ENCODE assay signal across 1 cellular context in genomic region chr6:28673800-28674671, GRCh38.
TF ChIP-seq lines count a peak whose summit lies in the region.

No MANE protein-coding gene starts in this region.

TF ChIP-seq in HepG2, 621 proteins besides CTCF, POLR2A, EP300 and RAD21 (continued from another document and continues in another):
- TF ChIP-seq ATF5 (CRISPR knock-in tag; IDR thresholded peaks at IDR 0.05; ENCODE audit: low read depth): no peak
- TF ChIP-seq NFRKB (IDR thresholded peaks at IDR 0.05): no peak
- TF ChIP-seq CEBPZ (IDR thresholded peaks at IDR 0.05; ENCODE audit: low read length): no peak
- peak; percentile 28 for TF ChIP-seq ZFY (CRISPR knock-in tag; IDR thresholded peaks at IDR 0.05)
- TF ChIP-seq POLR2AphosphoS2 (IDR thresholded peaks at IDR 0.05; ENCODE audit: low read depth, low read length): no peak
- no peak for TF ChIP-seq RFX1 (IDR thresholded peaks at IDR 0.05)
- no peak for TF ChIP-seq ZNF367 (CRISPR knock-in tag; IDR thresholded peaks at IDR 0.05; ENCODE audit: borderline replicate concordance)
- TF ChIP-seq ATRX (CRISPR knock-in tag; IDR thresholded peaks at IDR 0.05; ENCODE audit: borderline replicate concordance): no peak
- TF ChIP-seq ZNF317 (CRISPR knock-in tag; IDR thresholded peaks at IDR 0.05): no peak
- TF ChIP-seq TBX3 (IDR thresholded peaks at IDR 0.05; ENCODE audit: borderline replicate concordance): no peak
- peak; percentile 78; the same call in 1 of the 2 replicates for TF ChIP-seq ZMYM2 (CRISPR knock-in tag; IDR thresholded peaks at IDR 0.05)
- peak; percentile 79; the same call in 1 of the 2 replicates for TF ChIP-seq ARID3A (IDR thresholded peaks at IDR 0.05; ENCODE audit: low read depth, low read length)
- TF ChIP-seq ZNF749 (CRISPR knock-in tag; IDR thresholded peaks at IDR 0.05; ENCODE audit: borderline replicate concordance): peak; percentile 66; the same call in 1 of the 2 replicates
- TF ChIP-seq ZFP90 (CRISPR knock-in tag; IDR thresholded peaks at IDR 0.05; ENCODE audit: borderline replicate concordance): 0 out of 2 replicates have a peak, but pooled peaks have one; percentile 36
- TF ChIP-seq SMARCE1 (IDR thresholded peaks at IDR 0.05; ENCODE audit: borderline replicate concordance): no peak
- TF ChIP-seq ATF3 (CRISPR knock-in tag; IDR thresholded peaks at IDR 0.05): no peak; the same call in 1 of the 2 replicates
- TF ChIP-seq ZNF761 (CRISPR knock-in tag; conservative IDR thresholded peaks at IDR 0.05): no peak
- TF ChIP-seq ZNF841 (CRISPR knock-in tag; IDR thresholded peaks at IDR 0.05; ENCODE audit: borderline replicate concordance): no peak
- TF ChIP-seq RELA (CRISPR knock-in tag; IDR thresholded peaks at IDR 0.05): no peak
- no peak for TF ChIP-seq REL (CRISPR knock-in tag; conservative IDR thresholded peaks at IDR 0.05)
- no peak for TF ChIP-seq RBM39 (IDR thresholded peaks at IDR 0.05; ENCODE audit: low read depth, low read length, poor library complexity, severe bottlenecking)
- TF ChIP-seq SIN3B (IDR thresholded peaks at IDR 0.05; ENCODE audit: low read length): no peak
- no peak for TF ChIP-seq AGO2 (optimal IDR thresholded peaks at IDR 0.05; ENCODE audit: low read depth, low read length)
- TF ChIP-seq, protein P1, sequence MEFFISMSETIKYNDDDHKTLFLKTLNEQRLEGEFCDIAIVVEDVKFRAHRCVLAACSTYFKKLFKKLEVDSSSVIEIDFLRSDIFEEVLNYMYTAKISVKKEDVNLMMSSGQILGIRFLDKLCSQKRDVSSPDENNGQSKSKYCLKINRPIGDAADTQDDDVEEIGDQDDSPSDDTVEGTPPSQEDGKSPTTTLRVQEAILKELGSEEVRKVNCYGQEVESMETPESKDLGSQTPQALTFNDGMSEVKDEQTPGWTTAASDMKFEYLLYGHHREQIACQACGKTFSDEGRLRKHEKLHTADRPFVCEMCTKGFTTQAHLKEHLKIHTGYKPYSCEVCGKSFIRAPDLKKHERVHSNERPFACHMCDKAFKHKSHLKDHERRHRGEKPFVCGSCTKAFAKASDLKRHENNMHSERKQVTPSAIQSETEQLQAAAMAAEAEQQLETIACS (CRISPR knock-in tag; IDR thresholded peaks at IDR 0.05): no peak
- peak; percentile 58 for TF ChIP-seq TEAD3 (CRISPR knock-in tag; optimal IDR thresholded peaks at IDR 0.05; ENCODE audit: borderline replicate concordance)
- peak; percentile 56 for TF ChIP-seq JARID2 (CRISPR knock-in tag; IDR thresholded peaks at IDR 0.05; ENCODE audit: insufficient replicate concordance)
- TF ChIP-seq HOXA3 (CRISPR knock-in tag; IDR thresholded peaks at IDR 0.05): peak; percentile 27; the same call in 1 of the 2 replicates
- TF ChIP-seq CBX2 (IDR thresholded peaks at IDR 0.05; ENCODE audit: low read depth, low read length): no peak
- 0 out of 2 replicates have a peak, but pooled peaks have one; percentile 41 for TF ChIP-seq CBX2 (CRISPR knock-in tag; IDR thresholded peaks at IDR 0.05; ENCODE audit: low read depth)
- TF ChIP-seq SOX13 (IDR thresholded peaks at IDR 0.05): 0 out of 2 replicates have a peak, but pooled peaks have one; percentile 32
- peak in 1 of 2 experiments; percentile 14; a peak in 1 of 4 replicates for TF ChIP-seq SOX13 (CRISPR knock-in tag; conservative IDR thresholded peaks at IDR 0.05 in 1 of 2, IDR thresholded peaks at IDR 0.05 in 1 of 2)
- TF ChIP-seq RARA (CRISPR knock-in tag; IDR thresholded peaks at IDR 0.05): no peak
- no peak for TF ChIP-seq RFX5 (IDR thresholded peaks at IDR 0.05; ENCODE audit: low read depth, low read length)
- 0 out of 2 replicates have a peak, but pooled peaks have one; percentile 59 for TF ChIP-seq HNF1B (CRISPR knock-in tag; IDR thresholded peaks at IDR 0.05)
- TF ChIP-seq ZNF274 (CRISPR knock-in tag; IDR thresholded peaks at IDR 0.05): no peak
- TF ChIP-seq ZNF510 (CRISPR knock-in tag; IDR thresholded peaks at IDR 0.05; ENCODE audit: low read depth): no peak
- TF ChIP-seq, protein P2, sequence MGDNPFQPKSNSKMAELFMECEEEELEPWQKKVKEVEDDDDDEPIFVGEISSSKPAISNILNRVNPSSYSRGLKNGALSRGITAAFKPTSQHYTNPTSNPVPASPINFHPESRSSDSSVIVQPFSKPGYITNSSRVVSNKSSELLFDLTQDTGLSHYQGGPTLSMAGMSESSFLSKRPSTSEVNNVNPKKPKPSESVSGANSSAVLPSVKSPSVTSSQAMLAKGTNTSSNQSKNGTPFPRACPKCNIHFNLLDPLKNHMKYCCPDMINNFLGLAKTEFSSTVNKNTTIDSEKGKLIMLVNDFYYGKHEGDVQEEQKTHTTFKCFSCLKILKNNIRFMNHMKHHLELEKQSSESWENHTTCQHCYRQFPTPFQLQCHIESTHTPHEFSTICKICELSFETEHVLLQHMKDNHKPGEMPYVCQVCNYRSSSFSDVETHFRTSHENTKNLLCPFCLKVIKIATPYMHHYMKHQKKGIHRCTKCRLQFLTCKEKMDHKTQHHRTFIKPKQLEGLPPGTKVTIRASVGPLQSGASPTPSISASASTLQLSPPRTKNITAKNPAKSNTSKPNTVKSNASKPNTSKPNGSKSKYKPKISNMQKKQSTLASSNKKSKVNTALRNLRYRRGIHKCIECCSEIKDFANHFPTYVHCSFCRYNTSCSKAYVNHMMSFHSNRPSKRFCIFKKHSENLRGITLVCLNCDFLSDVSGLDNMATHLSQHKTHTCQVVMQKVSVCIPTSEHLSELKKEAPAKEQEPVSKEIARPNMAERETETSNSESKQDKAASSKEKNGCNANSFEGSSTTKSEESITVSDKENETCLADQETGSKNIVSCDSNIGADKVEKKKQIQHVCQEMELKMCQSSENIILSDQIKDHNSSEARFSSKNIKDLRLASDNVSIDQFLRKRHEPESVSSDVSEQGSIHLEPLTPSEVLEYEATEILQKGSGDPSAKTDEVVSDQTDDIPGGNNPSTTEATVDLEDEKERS (CRISPR knock-in tag; IDR thresholded peaks at IDR 0.05): peak; percentile 91
- no peak for TF ChIP-seq KMT2B (CRISPR knock-in tag; IDR thresholded peaks at IDR 0.05)
- TF ChIP-seq ZSCAN22 (CRISPR knock-in tag; IDR thresholded peaks at IDR 0.05): no peak
- TF ChIP-seq THAP11 (CRISPR knock-in tag; IDR thresholded peaks at IDR 0.05): peak; percentile 66
- no peak for TF ChIP-seq KDM5A (IDR thresholded peaks at IDR 0.05; ENCODE audit: borderline replicate concordance, low read length)
- TF ChIP-seq ZNF431 (CRISPR knock-in tag; IDR thresholded peaks at IDR 0.05; ENCODE audit: borderline replicate concordance, low read depth): peak; percentile 60; the same call in 1 of the 2 replicates
- TF ChIP-seq, protein P3, sequence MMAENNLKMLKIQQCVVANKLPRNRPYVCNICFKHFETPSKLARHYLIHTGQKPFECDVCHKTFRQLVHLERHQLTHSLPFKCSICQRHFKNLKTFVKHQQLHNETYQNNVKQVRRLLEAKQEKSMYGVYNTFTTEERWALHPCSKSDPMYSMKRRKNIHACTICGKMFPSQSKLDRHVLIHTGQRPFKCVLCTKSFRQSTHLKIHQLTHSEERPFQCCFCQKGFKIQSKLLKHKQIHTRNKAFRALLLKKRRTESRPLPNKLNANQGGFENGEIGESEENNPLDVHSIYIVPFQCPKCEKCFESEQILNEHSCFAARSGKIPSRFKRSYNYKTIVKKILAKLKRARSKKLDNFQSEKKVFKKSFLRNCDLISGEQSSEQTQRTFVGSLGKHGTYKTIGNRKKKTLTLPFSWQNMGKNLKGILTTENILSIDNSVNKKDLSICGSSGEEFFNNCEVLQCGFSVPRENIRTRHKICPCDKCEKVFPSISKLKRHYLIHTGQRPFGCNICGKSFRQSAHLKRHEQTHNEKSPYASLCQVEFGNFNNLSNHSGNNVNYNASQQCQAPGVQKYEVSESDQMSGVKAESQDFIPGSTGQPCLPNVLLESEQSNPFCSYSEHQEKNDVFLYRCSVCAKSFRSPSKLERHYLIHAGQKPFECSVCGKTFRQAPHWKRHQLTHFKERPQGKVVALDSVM (CRISPR knock-in tag; IDR thresholded peaks at IDR 0.05): no peak
- no peak for TF ChIP-seq ZKSCAN5 (CRISPR knock-in tag; IDR thresholded peaks at IDR 0.05)
- TF ChIP-seq ZNF737 (CRISPR knock-in tag; IDR thresholded peaks at IDR 0.05; ENCODE audit: borderline replicate concordance): no peak
- TF ChIP-seq, protein P4, sequence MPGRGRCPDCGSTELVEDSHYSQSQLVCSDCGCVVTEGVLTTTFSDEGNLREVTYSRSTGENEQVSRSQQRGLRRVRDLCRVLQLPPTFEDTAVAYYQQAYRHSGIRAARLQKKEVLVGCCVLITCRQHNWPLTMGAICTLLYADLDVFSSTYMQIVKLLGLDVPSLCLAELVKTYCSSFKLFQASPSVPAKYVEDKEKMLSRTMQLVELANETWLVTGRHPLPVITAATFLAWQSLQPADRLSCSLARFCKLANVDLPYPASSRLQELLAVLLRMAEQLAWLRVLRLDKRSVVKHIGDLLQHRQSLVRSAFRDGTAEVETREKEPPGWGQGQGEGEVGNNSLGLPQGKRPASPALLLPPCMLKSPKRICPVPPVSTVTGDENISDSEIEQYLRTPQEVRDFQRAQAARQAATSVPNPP (CRISPR knock-in tag; IDR thresholded peaks at IDR 0.05): no peak
- peak; percentile 22; the same call in 1 of the 2 replicates for TF ChIP-seq ARNT2 (CRISPR knock-in tag; IDR thresholded peaks at IDR 0.05; ENCODE audit: low read depth)
- peak; percentile 58; the same call in 1 of the 2 replicates for TF ChIP-seq CREM (IDR thresholded peaks at IDR 0.05)
- no peak for TF ChIP-seq CREM (CRISPR knock-in tag; IDR thresholded peaks at IDR 0.05)
- no peak for TF ChIP-seq ATM (IDR thresholded peaks at IDR 0.05; ENCODE audit: borderline replicate concordance)
- peak; percentile 66; the same call in 1 of the 2 replicates for TF ChIP-seq KMT2A (CRISPR knock-in tag; IDR thresholded peaks at IDR 0.05)
- TF ChIP-seq HNRNPL (IDR thresholded peaks at IDR 0.05; ENCODE audit: low read depth, low read length): no peak
- no peak for TF ChIP-seq ZNF460 (CRISPR knock-in tag; IDR thresholded peaks at IDR 0.05; ENCODE audit: borderline replicate concordance)
- no peak for TF ChIP-seq MTA3 (CRISPR knock-in tag; IDR thresholded peaks at IDR 0.05)
- TF ChIP-seq ZNF430 (CRISPR knock-in tag; IDR thresholded peaks at IDR 0.05): peak; percentile 25; the same call in 1 of the 2 replicates
- TF ChIP-seq IRF2 (CRISPR knock-in tag; IDR thresholded peaks at IDR 0.05): no peak; the same call in 1 of the 2 replicates
- no peak for TF ChIP-seq ZNF44 (CRISPR knock-in tag; IDR thresholded peaks at IDR 0.05)
- TF ChIP-seq PAF1 (CRISPR knock-in tag; IDR thresholded peaks at IDR 0.05): no peak
- no peak for TF ChIP-seq ZNF282 (IDR thresholded peaks at IDR 0.05; ENCODE audit: partially characterized antibody)
